Comparison of ENCODE assay signal across 3 cellular contexts in genomic region chr2:143434445-143434844, GRCh38.
TF ChIP-seq lines count a peak whose summit lies in the region.

No MANE protein-coding gene starts in this region.

TF ChIP-seq in liver, 16 proteins besides CTCF, POLR2A, EP300 and RAD21 (continued from another document):
- TF ChIP-seq, protein P1, sequence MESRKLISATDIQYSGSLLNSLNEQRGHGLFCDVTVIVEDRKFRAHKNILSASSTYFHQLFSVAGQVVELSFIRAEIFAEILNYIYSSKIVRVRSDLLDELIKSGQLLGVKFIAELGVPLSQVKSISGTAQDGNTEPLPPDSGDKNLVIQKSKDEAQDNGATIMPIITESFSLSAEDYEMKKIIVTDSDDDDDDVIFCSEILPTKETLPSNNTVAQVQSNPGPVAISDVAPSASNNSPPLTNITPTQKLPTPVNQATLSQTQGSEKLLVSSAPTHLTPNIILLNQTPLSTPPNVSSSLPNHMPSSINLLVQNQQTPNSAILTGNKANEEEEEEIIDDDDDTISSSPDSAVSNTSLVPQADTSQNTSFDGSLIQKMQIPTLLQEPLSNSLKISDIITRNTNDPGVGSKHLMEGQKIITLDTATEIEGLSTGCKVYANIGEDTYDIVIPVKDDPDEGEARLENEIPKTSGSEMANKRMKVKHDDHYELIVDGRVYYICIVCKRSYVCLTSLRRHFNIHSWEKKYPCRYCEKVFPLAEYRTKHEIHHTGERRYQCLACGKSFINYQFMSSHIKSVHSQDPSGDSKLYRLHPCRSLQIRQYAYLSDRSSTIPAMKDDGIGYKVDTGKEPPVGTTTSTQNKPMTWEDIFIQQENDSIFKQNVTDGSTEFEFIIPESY (IDR thresholded peaks at IDR 0.05): no peak
- TF ChIP-seq MAX (IDR thresholded peaks at IDR 0.05) (peak; percentile 35), RXRA (IDR thresholded peaks at IDR 0.05) (peak; percentile 83 to 86), SP1 (IDR thresholded peaks at IDR 0.05) (peak; percentile 56), YY1 (IDR thresholded peaks at IDR 0.05) (peak; percentile 13), HNF4A (conservative IDR thresholded peaks at IDR 0.05) (peak; percentile 72 to 77), NR2F2 (IDR thresholded peaks at IDR 0.05) (no peak), FOXA1 (IDR thresholded peaks at IDR 0.05) (peak; percentile 72), TAF1 (conservative IDR thresholded peaks at IDR 0.05) (no peak), REST (IDR thresholded peaks at IDR 0.05) (no peak), JUND (IDR thresholded peaks at IDR 0.05) (peak; percentile 54 to 60)

TF ChIP-seq in HepG2, 621 proteins besides CTCF, POLR2A, EP300 and RAD21 (continues in another document):
- TF ChIP-seq, protein P2, sequence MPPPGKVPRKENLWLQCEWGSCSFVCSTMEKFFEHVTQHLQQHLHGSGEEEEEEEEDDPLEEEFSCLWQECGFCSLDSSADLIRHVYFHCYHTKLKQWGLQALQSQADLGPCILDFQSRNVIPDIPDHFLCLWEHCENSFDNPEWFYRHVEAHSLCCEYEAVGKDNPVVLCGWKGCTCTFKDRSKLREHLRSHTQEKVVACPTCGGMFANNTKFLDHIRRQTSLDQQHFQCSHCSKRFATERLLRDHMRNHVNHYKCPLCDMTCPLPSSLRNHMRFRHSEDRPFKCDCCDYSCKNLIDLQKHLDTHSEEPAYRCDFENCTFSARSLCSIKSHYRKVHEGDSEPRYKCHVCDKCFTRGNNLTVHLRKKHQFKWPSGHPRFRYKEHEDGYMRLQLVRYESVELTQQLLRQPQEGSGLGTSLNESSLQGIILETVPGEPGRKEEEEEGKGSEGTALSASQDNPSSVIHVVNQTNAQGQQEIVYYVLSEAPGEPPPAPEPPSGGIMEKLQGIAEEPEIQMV (CRISPR knock-in tag; IDR thresholded peaks at IDR 0.05; ENCODE audit: low read depth): no peak
- TF ChIP-seq TCF12 (IDR thresholded peaks at IDR 0.05) (no peak), TCF12 (CRISPR knock-in tag; IDR thresholded peaks at IDR 0.05) (no peak), GATAD2A (CRISPR knock-in tag; IDR thresholded peaks at IDR 0.05) (no peak), ZNF674 (CRISPR knock-in tag; IDR thresholded peaks at IDR 0.05; ENCODE audit: low read depth) (no peak), DRAP1 (CRISPR knock-in tag; IDR thresholded peaks at IDR 0.05) (no peak), ZNF441 (CRISPR knock-in tag; IDR thresholded peaks at IDR 0.05; ENCODE audit: borderline replicate concordance) (no peak), ZNF737 (CRISPR knock-in tag; IDR thresholded peaks at IDR 0.05; ENCODE audit: borderline replicate concordance) (no peak), FOXM1 (CRISPR knock-in tag; IDR thresholded peaks at IDR 0.05) (no peak), CBX2 (IDR thresholded peaks at IDR 0.05; ENCODE audit: low read depth, low read length) (no peak), CBX2 (CRISPR knock-in tag; IDR thresholded peaks at IDR 0.05; ENCODE audit: low read depth) (no peak), KAT8 (CRISPR knock-in tag; IDR thresholded peaks at IDR 0.05) (no peak), ESRRA (CRISPR knock-in tag; IDR thresholded peaks at IDR 0.05; ENCODE audit: low read depth) (no peak), ZNF414 (CRISPR knock-in tag; IDR thresholded peaks at IDR 0.05) (no peak)
- TF ChIP-seq, protein P3, sequence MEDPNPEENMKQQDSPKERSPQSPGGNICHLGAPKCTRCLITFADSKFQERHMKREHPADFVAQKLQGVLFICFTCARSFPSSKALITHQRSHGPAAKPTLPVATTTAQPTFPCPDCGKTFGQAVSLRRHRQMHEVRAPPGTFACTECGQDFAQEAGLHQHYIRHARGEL (CRISPR knock-in tag; IDR thresholded peaks at IDR 0.05): no peak

TF ChIP-seq in neural cell, 6 proteins besides CTCF, POLR2A, EP300 and RAD21:
- TF ChIP-seq REST (IDR thresholded peaks at IDR 0.05; ENCODE audit: borderline replicate concordance): peak; percentile 19
- TF ChIP-seq SMC3 (conservative IDR thresholded peaks at IDR 0.05; ENCODE audit: poor library complexity): no peak
TF ChIP-seq in neural cell: peak in this region for 1.
